ENCODE assay signal across 8 cellular contexts in genomic region chr16:53100131-53100748, GRCh38. TPM values are rescaled to one million over a fixed set of nuclear protein-coding genes. Genes with fewer than 3 reads are reported as not detected.
DNase-seq lines count a peak whose midpoint lies in the region; ATAC-seq and TF ChIP-seq lines count a peak whose summit lies in the region.

No MANE protein-coding gene starts in this region.

- no peak for ATAC-seq in heart left ventricle
- no peak for ATAC-seq in body of pancreas
- no peak for ATAC-seq in HG02884 (IDR thresholded peaks at IDR 0.05; ENCODE audit: unreplicated experiment)
- ATAC-seq in HG03439 (IDR thresholded peaks at IDR 0.05; ENCODE audit: unreplicated experiment): no peak

- H3K4me1 ChIP-seq in heart left ventricle (peaks cover 16 to 63% (median 54%) of the 10 kb centered on the region in 12 donors), body of pancreas (peaks cover 30% of the 10 kb centered on the region), mesodermal cell (ENCODE audit: control insufficient read depth, insufficient read depth, low read length, poor library complexity, severe bottlenecking) (peaks cover 40% of the 10 kb centered on the region), vagina (peaks cover 52% of the 10 kb centered on the region)

- TF ChIP-seq CTCF in heart left ventricle (IDR thresholded peaks at IDR 0.05): no peak
- peak in 2 of 7 experiments; percentile 1 to 3 for TF ChIP-seq CTCF in body of pancreas (IDR thresholded peaks at IDR 0.05)
- TF ChIP-seq CTCF in vagina (IDR thresholded peaks at IDR 0.05): no peak

- intact Hi-C loops in heart left ventricle (cut with DNase I): loop anchor here in 3 of 10 donors (2.0 to 10.0 kb wide), 3 partner anchors 29 to 45 kb away; partner anchors contain the start of genes CHD9 (in 1 of the 3) and CHD9NB (in 1 of the 3)
- intact Hi-C loops in cardiac septum (cut with DNase I): no loop called here
- intact Hi-C loops in body of pancreas (cut with DNase I): no loop called here
- intact Hi-C loops in vagina (cut with DNase I): no loop called here

- DNase-seq in heart left ventricle: no peak
- no peak for DNase-seq in cardiac septum (ENCODE audit: low spot score)
- no peak for DNase-seq in body of pancreas
- no peak for DNase-seq in vagina (ENCODE audit: extremely low spot score in 2 of 2)
- DNase-seq in NCI-H187 (lab: John Stamatoyannopoulos, UW): no peak

- H3K27ac ChIP-seq in heart left ventricle: peak overlapping the region; percentile 88 to 98 (median 94)
- H3K27ac ChIP-seq in body of pancreas: peak overlapping the region; percentile 89 to 93 (median 92)
- H3K27ac ChIP-seq in mesodermal cell (ENCODE audit: low read depth, low read length, severe bottlenecking): peak overlapping the region; percentile 91
- peak overlapping the region; percentile 89 for H3K27ac ChIP-seq in vagina

- H3K4me3 ChIP-seq in heart left ventricle: peak overlapping the region in 10 of 12 donors; percentile 37 to 59 (median 48)
- no peak overlapping the region for H3K4me3 ChIP-seq in body of pancreas
- peak overlapping the region; percentile 20 for H3K4me3 ChIP-seq in mesodermal cell (ENCODE audit: extremely low read depth, insufficient read depth, low read length, poor library complexity, severe bottlenecking)
- H3K4me3 ChIP-seq in vagina: peak overlapping the region; percentile 40 to 48

- no peaks in the 10 kb centered on the region for H3K27me3 ChIP-seq in heart left ventricle
- no peaks in the 10 kb centered on the region for H3K27me3 ChIP-seq in body of pancreas
- no peaks in the 10 kb centered on the region for H3K27me3 ChIP-seq in vagina

- WGBS in heart left ventricle, 4 donors: 49 to 58% (median 52%) methylated on average over 9 of the region's 9 CpGs
- WGBS in body of pancreas, 2 donors: 56 to 59% methylated on average over 9 of the region's 9 CpGs
- WGBS in mesodermal cell (ENCODE audit: insufficient coverage in 2 of 2), 2 experiments: 92 to 93% methylated on average over 3 to 5 of the region's 9 CpGs

- TF ChIP-seq POLR2A in heart left ventricle (IDR thresholded peaks at IDR 0.05) (no peak), body of pancreas (IDR thresholded peaks at IDR 0.05) (no peak), vagina (IDR thresholded peaks at IDR 0.05) (no peak)

- H3K9me3 ChIP-seq in heart left ventricle (no peaks in the 10 kb centered on the region), body of pancreas (no peaks in the 10 kb centered on the region), mesodermal cell (ENCODE audit: control insufficient read depth, low read length) (no peaks in the 10 kb centered on the region), vagina (no peaks in the 10 kb centered on the region)

- no peaks in the 10 kb centered on the region for H3K36me3 ChIP-seq in heart left ventricle
- H3K36me3 ChIP-seq in body of pancreas (replicated peaks in 1 of 2; ENCODE audit: insufficient read depth in 1 of 2, low read depth in 2 of 2): no peaks in the 10 kb centered on the region
- peaks cover 6% of the 10 kb centered on the region for H3K36me3 ChIP-seq in mesodermal cell (ENCODE audit: control insufficient read depth, insufficient read depth, low read length)
- H3K36me3 ChIP-seq in vagina: no peaks in the 10 kb centered on the region

RNA-seq across cellular contexts. Expression of gene CHD9, which starts 45.4 kb away (rescaled TPM):
- 10 to 100 TPM; 37.9 to 56.2 (median 44.1) TPM for total RNA-seq in heart left ventricle
- 10 to 100 TPM; 11.8 to 13.1 TPM for polyA plus RNA-seq in heart left ventricle
- 64.6 TPM for total RNA-seq in cardiac septum
- total RNA-seq in body of pancreas: 10 to 100 TPM; 38.1 to 58.7 TPM
- 32.8 TPM for polyA plus RNA-seq in mesodermal cell (2013, experiment 1 of 2)
- 31.9 TPM for polyA plus RNA-seq in mesodermal cell (2013, experiment 2 of 2)
- 77.6 TPM for total RNA-seq in vagina

RNA-seq across cellular contexts. Expression of gene CHD9NB, which starts 47.5 kb away (rescaled TPM):
- total RNA-seq in heart left ventricle: 1 to 10 TPM in 1 of 9 donors, under 1 TPM in 7, not detected in 1; 0.39 to 2.3 (median 0.65) TPM
- polyA plus RNA-seq in heart left ventricle: under 1 TPM; 0.21 to 0.76 TPM
- 1.0 TPM for total RNA-seq in cardiac septum
- 10 to 100 TPM in 1 of 2 donors, 1 to 10 TPM in 1; 3.1 to 12.5 TPM for total RNA-seq in body of pancreas
- polyA plus RNA-seq in mesodermal cell (2013, experiment 1 of 2): 2.1 TPM
- polyA plus RNA-seq in mesodermal cell (2013, experiment 2 of 2): 1.6 TPM
- total RNA-seq in vagina: not detected

Comparison
In these comparisons a context has a peak if more than half of its experiments do, and no peak if none do; other contexts are left out.
1. H3K4me3 ChIP-seq: peak in heart left ventricle (10 of 12), mesodermal cell (single experiment) and vagina (2 of 2); none in body of pancreas (0 of 2).
2. Peak in every context shown above with its lines, with median percentiles within 50 percentile points of each other: H3K27ac ChIP-seq.